Comparison of ENCODE assay signal across 1 cellular context in genomic region chr15:90054618-90055097, GRCh38.
TF ChIP-seq lines count a peak whose summit lies in the region.

No MANE protein-coding gene starts in this region.

TF ChIP-seq in HepG2, 621 proteins besides CTCF, POLR2A, EP300 and RAD21 (continued from another document and continues in another):
- TF ChIP-seq ZNF710 (CRISPR knock-in tag; IDR thresholded peaks at IDR 0.05; ENCODE audit: borderline replicate concordance) (peak; percentile 58; the same call in 1 of the 2 replicates), ZBTB7B (CRISPR knock-in tag; IDR thresholded peaks at IDR 0.05) (peak; percentile 71), SCMH1 (CRISPR knock-in tag; IDR thresholded peaks at IDR 0.05; ENCODE audit: borderline replicate concordance) (no peak), ZNF407 (CRISPR knock-in tag; IDR thresholded peaks at IDR 0.05; ENCODE audit: not compliant biosample characterization) (no peak), LBX2 (CRISPR knock-in tag; IDR thresholded peaks at IDR 0.05; ENCODE audit: borderline replicate concordance) (no peak), PCBP2 (optimal IDR thresholded peaks at IDR 0.05; ENCODE audit: low read depth, low read length, poor library complexity, severe bottlenecking) (no peak), ZNF354B (CRISPR knock-in tag; IDR thresholded peaks at IDR 0.05) (no peak), ZBTB42 (CRISPR knock-in tag; IDR thresholded peaks at IDR 0.05) (peak; percentile 93), RXRA (CRISPR knock-in tag; IDR thresholded peaks at IDR 0.05) (peak; percentile 64; the same call in 1 of the 2 replicates), HOXA9 (CRISPR knock-in tag; IDR thresholded peaks at IDR 0.05; ENCODE audit: borderline replicate concordance) (no peak), CERS6 (CRISPR knock-in tag; IDR thresholded peaks at IDR 0.05) (no peak), DPF2 (CRISPR knock-in tag; IDR thresholded peaks at IDR 0.05; ENCODE audit: borderline replicate concordance, low read depth) (peak; percentile 38; the same call in 1 of the 2 replicates), ZNF770 (CRISPR knock-in tag; IDR thresholded peaks at IDR 0.05) (no peak), MYNN (CRISPR knock-in tag; IDR thresholded peaks at IDR 0.05; ENCODE audit: low read depth) (no peak), PHF8 (CRISPR knock-in tag; IDR thresholded peaks at IDR 0.05) (no peak), MYPOP (CRISPR knock-in tag; IDR thresholded peaks at IDR 0.05) (peak; percentile 41; the same call in 1 of the 2 replicates), TCF7L2 (IDR thresholded peaks at IDR 0.05; ENCODE audit: low read depth, low read length) (no peak), ZNF704 (CRISPR knock-in tag; IDR thresholded peaks at IDR 0.05; ENCODE audit: borderline replicate concordance) (no peak), ZFP1 (CRISPR knock-in tag; IDR thresholded peaks at IDR 0.05) (no peak), TP53 (CRISPR knock-in tag; conservative IDR thresholded peaks at IDR 0.05) (no peak), ZNF12 (CRISPR knock-in tag; IDR thresholded peaks at IDR 0.05) (no peak), ZNF614 (CRISPR knock-in tag; IDR thresholded peaks at IDR 0.05; ENCODE audit: borderline replicate concordance) (0 out of 2 replicates have a peak, but pooled peaks have one; percentile 42), XRCC5 (optimal IDR thresholded peaks at IDR 0.05; ENCODE audit: low read length) (no peak), ZNF7 (CRISPR knock-in tag; IDR thresholded peaks at IDR 0.05) (no peak), MYC (CRISPR knock-in tag; IDR thresholded peaks at IDR 0.05; ENCODE audit: borderline replicate concordance) (no peak), ZNF207 (IDR thresholded peaks at IDR 0.05; ENCODE audit: borderline replicate concordance) (no peak), CC2D1A (CRISPR knock-in tag; IDR thresholded peaks at IDR 0.05) (no peak), REST (IDR thresholded peaks at IDR 0.05; ENCODE audit: borderline replicate concordance in 1 of 2, low read depth in 1 of 2, low read length in 2 of 2) (0 out of 4 replicates have a peak, but pooled peaks of 1 of the 2 experiments have one; percentile 3), ISL2 (CRISPR knock-in tag; IDR thresholded peaks at IDR 0.05) (peak; percentile 70; the same call in 1 of the 2 replicates), RFX5 (IDR thresholded peaks at IDR 0.05; ENCODE audit: low read depth, low read length) (no peak), SOX5 (CRISPR knock-in tag; IDR thresholded peaks at IDR 0.05; ENCODE audit: borderline replicate concordance) (peak; percentile 90), ZNF597 (CRISPR knock-in tag; IDR thresholded peaks at IDR 0.05) (no peak), KAT7 (CRISPR knock-in tag; IDR thresholded peaks at IDR 0.05; ENCODE audit: borderline replicate concordance) (no peak), ZSCAN9 (CRISPR knock-in tag; IDR thresholded peaks at IDR 0.05; ENCODE audit: borderline replicate concordance) (no peak), HMGA1 (CRISPR knock-in tag; conservative IDR thresholded peaks at IDR 0.05) (no peak)
